ENCODE assay signal across 8 cellular contexts in the genomic region with DNA sequence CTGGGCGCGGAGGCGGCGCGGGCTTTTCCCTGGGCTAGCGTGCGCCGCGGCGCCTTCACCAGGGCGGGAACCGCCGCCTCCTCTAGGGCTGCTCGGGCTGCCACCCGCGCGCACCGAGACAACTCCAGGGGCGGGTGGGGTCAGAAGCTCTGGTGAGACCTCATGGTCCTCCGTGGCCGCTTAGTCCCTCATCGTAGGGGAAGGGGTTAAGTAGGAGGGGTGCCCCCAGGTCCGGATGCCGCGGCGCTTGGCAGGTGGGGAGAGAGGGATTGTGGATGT. TPM values are rescaled to one million over a fixed set of nuclear protein-coding genes. Genes with fewer than 3 reads are reported as not detected.
DNase-seq lines count a peak whose midpoint lies in the region; ATAC-seq and TF ChIP-seq lines count a peak whose summit lies in the region.

No MANE protein-coding gene starts in this region.

- H3K9me3 ChIP-seq in lung (ENCODE audit: control insufficient read depth in 2 of 2, insufficient read depth in 1 of 2, low read length in 1 of 2) (no peaks in the 10 kb centered on the region), tibial artery (no peaks in the 10 kb centered on the region)

- intact Hi-C loops in tibial artery (cut with DNase I; ENCODE audit: low total_unique reads) = no loop called here

- no peaks in the 10 kb centered on the region for H3K36me3 ChIP-seq in lung (ENCODE audit: control insufficient read depth in 2 of 2, insufficient read depth in 2 of 2, low read length in 2 of 2)
- no peaks in the 10 kb centered on the region for H3K36me3 ChIP-seq in tibial artery

- peak; percentile 14 for ATAC-seq in lung (ENCODE audit: insufficient read depth, low FRiP score)
- no peak for ATAC-seq in HG02623 (IDR thresholded peaks at IDR 0.05; ENCODE audit: unreplicated experiment)
- no peak for ATAC-seq in HG03571 (IDR thresholded peaks at IDR 0.05; ENCODE audit: unreplicated experiment)

- peak overlapping the region; percentile 42 to 75 for H3K27ac ChIP-seq in lung (ENCODE audit: low read depth in 1 of 2, low read length in 1 of 2)
- peak overlapping the region; percentile 83 to 93 for H3K27ac ChIP-seq in tibial artery

- H3K4me3 ChIP-seq in lung = peak overlapping the region; percentile 45
- peak overlapping the region; percentile 69 to 89 for H3K4me3 ChIP-seq in tibial artery

- DNase-seq in AG20443 (ENCODE audit: low spot score) (peak; percentile 49), M059J (ENCODE audit: low read depth) (peak; percentile 42), dermis blood vessel endothelial cell (peak; percentile 53), lung (ENCODE audit: low spot score) (no peak), tibial artery (peak in 1 of 2 donors; percentile 73), cerebellar nuclear complex (lab: John Stamatoyannopoulos, UW) (no peak)

- 1% methylated on average over 21 to 26 of the region's 26 CpGs for WGBS in lung, 2 donors

- H3K27me3 ChIP-seq in lung (ENCODE audit: control insufficient read depth, insufficient read depth) (no peaks in the 10 kb centered on the region), tibial artery (no peaks in the 10 kb centered on the region)

- TF ChIP-seq CTCF in lung (IDR thresholded peaks at IDR 0.05; ENCODE audit: control extremely low read depth, extremely low read depth) (no peak), tibial artery (IDR thresholded peaks at IDR 0.05) (no peak)

- H3K4me1 ChIP-seq in lung (ENCODE audit: control insufficient read depth in 2 of 2, insufficient read depth in 2 of 2, low read length in 2 of 2) = peaks cover 5% of the 10 kb centered on the region in 2 donors
- H3K4me1 ChIP-seq in tibial artery = peaks cover 0 to 50% (median 45%) of the 10 kb centered on the region in 4 donors

RNA-seq across cellular contexts. Expression of a gene that starts 0.6 kb away (rescaled TPM):
- total RNA-seq in M059J (2014; rRNA removed; shearing (Covaris generic)) = 1.8 and 4.2 TPM in 2 replicates
- total RNA-seq in dermis blood vessel endothelial cell (1.1 and 3.9 TPM in 2 replicates), lung (1 to 10 TPM; 3.4 to 7.8 TPM)
- 1 to 10 TPM; 1.9 to 2.0 TPM for polyA plus RNA-seq in lung

Comparison
In these comparisons a context has a peak if more than half of its experiments do, and no peak if none do; other contexts are left out.
1. DNase-seq: peak in AG20443 (single experiment), M059J (single experiment) and dermis blood vessel endothelial cell (single experiment); none in lung (single experiment) and cerebellar nuclear complex (0 of 2).